Comparison of ENCODE assay signal across 15 cellular contexts in genomic region chr7:47501406-47501805, GRCh38.
DNase-seq lines count a peak whose midpoint lies in the region; ATAC-seq and TF ChIP-seq lines count a peak whose summit lies in the region.
"Had no signal": no experiment of that assay in that cellular context is flagged by ENCODE, and none has a peak within 500 bp of the region (broad histone marks: within the 10 kb centered on the region; RNA-seq: fewer than 3 reads in every experiment).

No MANE protein-coding gene starts in this region.

- no peaks in the 10 kb centered on the region for H3K27me3 ChIP-seq in liver (ENCODE audit: control insufficient read depth in 4 of 4, insufficient read depth in 4 of 4, low read length in 3 of 4)
- no peaks in the 10 kb centered on the region for H3K27me3 ChIP-seq in stomach
- no peaks in the 10 kb centered on the region for H3K27me3 ChIP-seq in effector memory CD4-positive, alpha-beta T cell (replicated peaks; ENCODE audit: control insufficient read depth, insufficient read depth, low read length, poor library complexity, severe bottlenecking)

- TF ChIP-seq CTCF in astrocyte of the cerebellum (IDR thresholded peaks at IDR 0.05; ENCODE audit: low read depth, low read length, missing control alignments): no peak
- TF ChIP-seq CTCF in liver (IDR thresholded peaks at IDR 0.05; ENCODE audit: low read depth, low read length, missing input control): no peak
- TF ChIP-seq CTCF in stomach (IDR thresholded peaks at IDR 0.05): no peak
- TF ChIP-seq CTCF in endothelial cell (IDR thresholded peaks at IDR 0.05; ENCODE audit: unreplicated experiment): no peak

- no peak for ATAC-seq in HG02938 (IDR thresholded peaks at IDR 0.05; ENCODE audit: unreplicated experiment)
- ATAC-seq: GM23338, T-cell had no signal

- in situ Hi-C loops in astrocyte of the cerebellum (cut with HindIII; ENCODE audit: low sequenced_read_pairs): no loop called here

- H3K4me1 ChIP-seq in liver (ENCODE audit: control insufficient read depth in 4 of 4, insufficient read depth in 4 of 4, low read length in 3 of 4) (peaks cover 19 to 48% (median 42%) of the 10 kb centered on the region in 4 donors), stomach (peaks cover 33 to 85% (median 62%) of the 10 kb centered on the region in 4 donors)
- H3K4me1 ChIP-seq in effector memory CD4-positive, alpha-beta T cell (ENCODE audit: control insufficient read depth, insufficient read depth, low read length, poor library complexity, severe bottlenecking): no peaks in the 10 kb centered on the region

- intact Hi-C loops in stomach (cut with DNase I; ENCODE audit: low total_unique reads): no loop called here

- H3K27ac ChIP-seq in liver (ENCODE audit: low read depth in 1 of 2, low read length in 2 of 2): peak overlapping the region; percentile 30 to 45
- peak overlapping the region in 4 of 5 donors; percentile 25 to 40 (median 32) for H3K27ac ChIP-seq in stomach
- H3K27ac ChIP-seq in effector memory CD4-positive, alpha-beta T cell (ENCODE audit: insufficient read depth, low read length, poor library complexity, severe bottlenecking): no peak overlapping the region
- H3K27ac ChIP-seq: esophagus squamous epithelium had no signal

- H3K4me3 ChIP-seq in astrocyte of the cerebellum (ENCODE audit: low read depth, low read length) (no peak overlapping the region), liver (ENCODE audit: low read depth in 1 of 3, low read length in 3 of 3) (no peak overlapping the region), stomach (no peak overlapping the region)
- no peak overlapping the region for H3K4me3 ChIP-seq in effector memory CD4-positive, alpha-beta T cell (ENCODE audit: insufficient read depth, low read depth, low read length, poor library complexity, severe bottlenecking)
- H3K4me3 ChIP-seq: esophagus squamous epithelium, GM23338 had no signal

- H3K9ac ChIP-seq in liver (ENCODE audit: low read depth in 1 of 2, low read length in 2 of 2): no peak overlapping the region

- peak; percentile 36 for DNase-seq in HK-2 (ENCODE audit: unreplicated experiment)
- peak; percentile 40 for DNase-seq in astrocyte of the cerebellum (ENCODE audit: low read depth)
- DNase-seq in stomach: no peak
- no peak for DNase-seq in effector memory CD4-positive, alpha-beta T cell
- DNase-seq in endothelial cell (ENCODE audit: low spot score): no peak
- DNase-seq in activated T-cell treated with anti-CD3 and anti-CD28 coated beads, Interleukin-2, amount 50 U/mL, for 48 hours: no peak
- DNase-seq: activated CD4-positive, alpha-beta memory T cell treated with anti-CD3 and anti-CD28 coated beads, Interleukin-2, amount 10 ng/mL, durations not matched to agents 7 days and 5 days; amygdala; esophagus squamous epithelium; NCI-H524; T-cell had no signal

- H3K9me3 Mint-ChIP-seq in endothelial cell (ENCODE audit: unreplicated experiment): no peaks in the 10 kb centered on the region
- H3K9me3 Mint-ChIP-seq: activated CD4-positive, alpha-beta memory T cell treated with anti-CD3 and anti-CD28 coated beads, Interleukin-2, amount 10 ng/mL, durations not matched to agents 7 days and 5 days; GM23338; stimulated activated naive CD8-positive, alpha-beta T cell treated with anti-CD3 and anti-CD28 coated beads, Interleukin-15, Interleukin-2, amounts not matched to agents 100 ng/mL and 50 ng/mL, for 24 hours; T-cell had no signal

- H3K36me3 ChIP-seq in liver (ENCODE audit: control insufficient read depth in 4 of 4, insufficient read depth in 3 of 4, low read depth in 1 of 4, low read length in 3 of 4) (peaks cover 0 to 5% (median 1%) of the 10 kb centered on the region in 4 donors), stomach (peaks cover 4 to 10% (median 9%) of the 10 kb centered on the region in 4 donors)
- H3K36me3 ChIP-seq in effector memory CD4-positive, alpha-beta T cell (ENCODE audit: control insufficient read depth, insufficient read depth, low read length): no peaks in the 10 kb centered on the region
- H3K36me3 ChIP-seq: esophagus squamous epithelium had no signal

- no peak overlapping the region for H3K4me3 Mint-ChIP-seq in endothelial cell (ENCODE audit: unreplicated experiment)
- H3K4me3 Mint-ChIP-seq: activated CD4-positive, alpha-beta memory T cell treated with anti-CD3 and anti-CD28 coated beads, Interleukin-2, amount 10 ng/mL, durations not matched to agents 7 days and 5 days; GM23338; stimulated activated naive CD8-positive, alpha-beta T cell treated with anti-CD3 and anti-CD28 coated beads, Interleukin-15, Interleukin-2, amounts not matched to agents 100 ng/mL and 50 ng/mL, for 24 hours; T-cell had no signal

- no peak for TF ChIP-seq POLR2A in stomach (IDR thresholded peaks at IDR 0.05)

- no peak overlapping the region for H3K27ac Mint-ChIP-seq in endothelial cell (ENCODE audit: unreplicated experiment)
- H3K27ac Mint-ChIP-seq: activated CD4-positive, alpha-beta memory T cell treated with anti-CD3 and anti-CD28 coated beads, Interleukin-2, amount 10 ng/mL, durations not matched to agents 7 days and 5 days; GM23338; stimulated activated naive CD8-positive, alpha-beta T cell treated with anti-CD3 and anti-CD28 coated beads, Interleukin-15, Interleukin-2, amounts not matched to agents 100 ng/mL and 50 ng/mL, for 24 hours; T-cell had no signal

- peaks cover 4% of the 10 kb centered on the region for H3K27me3 Mint-ChIP-seq in endothelial cell (ENCODE audit: unreplicated experiment)
- H3K27me3 Mint-ChIP-seq: activated CD4-positive, alpha-beta memory T cell treated with anti-CD3 and anti-CD28 coated beads, Interleukin-2, amount 10 ng/mL, durations not matched to agents 7 days and 5 days; stimulated activated naive CD8-positive, alpha-beta T cell treated with anti-CD3 and anti-CD28 coated beads, Interleukin-15, Interleukin-2, amounts not matched to agents 100 ng/mL and 50 ng/mL, for 24 hours; T-cell had no signal

- no peak for TF ChIP-seq EP300 in stomach (IDR thresholded peaks at IDR 0.05)

- peaks cover 8% of the 10 kb centered on the region for H3K4me1 Mint-ChIP-seq in endothelial cell (ENCODE audit: unreplicated experiment)
- H3K4me1 Mint-ChIP-seq: activated CD4-positive, alpha-beta memory T cell treated with anti-CD3 and anti-CD28 coated beads, Interleukin-2, amount 10 ng/mL, durations not matched to agents 7 days and 5 days had no signal

- 82% methylated on average over 11 of the region's 11 CpGs for WGBS in liver
- WGBS in stomach, 5 donors: 64 to 89% (median 76%) methylated on average over 11 of the region's 11 CpGs

- H3K36me3 Mint-ChIP-seq in endothelial cell (ENCODE audit: low read depth, unreplicated experiment): no peaks in the 10 kb centered on the region
- H3K36me3 Mint-ChIP-seq: T-cell had no signal

- no peak for TF ChIP-seq RAD21 in liver (IDR thresholded peaks at IDR 0.05)

- no peaks in the 10 kb centered on the region for H3K9me3 ChIP-seq in liver (ENCODE audit: control insufficient read depth in 4 of 4, low read length in 3 of 4)
- no peaks in the 10 kb centered on the region for H3K9me3 ChIP-seq in stomach
- H3K9me3 ChIP-seq in effector memory CD4-positive, alpha-beta T cell (ENCODE audit: control insufficient read depth, low read length): no peaks in the 10 kb centered on the region
- H3K9me3 ChIP-seq: esophagus squamous epithelium had no signal

TF ChIP-seq in liver, 16 proteins besides CTCF, POLR2A, EP300 and RAD21:
- TF ChIP-seq, protein P1, sequence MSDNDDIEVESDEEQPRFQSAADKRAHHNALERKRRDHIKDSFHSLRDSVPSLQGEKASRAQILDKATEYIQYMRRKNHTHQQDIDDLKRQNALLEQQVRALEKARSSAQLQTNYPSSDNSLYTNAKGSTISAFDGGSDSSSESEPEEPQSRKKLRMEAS (IDR thresholded peaks at IDR 0.05): no peak
- peak in 1 of 2 donors; percentile 36 for TF ChIP-seq RXRA (IDR thresholded peaks at IDR 0.05)
- TF ChIP-seq NR2F2 (IDR thresholded peaks at IDR 0.05): peak; percentile 33

Comparison
In these comparisons a context has a peak if more than half of its experiments do, and no peak if none do; other contexts are left out.
1. DNase-seq: peak in HK-2 (single experiment) and astrocyte of the cerebellum (single experiment); none in stomach (single experiment), effector memory CD4-positive, alpha-beta T cell (0 of 3), endothelial cell (single experiment) and activated T-cell treated with anti-CD3 and anti-CD28 coated beads, Interleukin-2, amount 50 U/mL, for 48 hours (0 of 2).